Comparison of ENCODE assay signal across 12 cellular contexts in genomic region chr16:89361756-89362155, GRCh38.
DNase-seq lines count a peak whose midpoint lies in the region; ATAC-seq and TF ChIP-seq lines count a peak whose summit lies in the region.
"Had no signal": no experiment of that assay in that cellular context is flagged by ENCODE, and none has a peak within 500 bp of the region (broad histone marks: within the 10 kb centered on the region; RNA-seq: fewer than 3 reads in every experiment).

No MANE protein-coding gene starts in this region.

- H3K36me3 ChIP-seq in KOPT-K1 (ENCODE audit: insufficient read depth, low read length): peaks cover 12% of the 10 kb centered on the region; the same call in 1 of the 2 replicates
- H3K36me3 ChIP-seq in effector memory CD4-positive, alpha-beta T cell (ENCODE audit: control insufficient read depth, insufficient read depth, low read length): no peaks in the 10 kb centered on the region
- H3K36me3 ChIP-seq: colonic mucosa had no signal

- no peak overlapping the region for H3K4me3 ChIP-seq in effector memory CD4-positive, alpha-beta T cell (ENCODE audit: insufficient read depth, low read depth, low read length, poor library complexity, severe bottlenecking)
- H3K4me3 ChIP-seq: colonic mucosa, heart right ventricle, SK-N-MC had no signal

- no peaks in the 10 kb centered on the region for H3K9me3 Mint-ChIP-seq in Calu3 (ENCODE audit: low read depth, unreplicated experiment)

- H3K4me1 Mint-ChIP-seq in Calu3 (ENCODE audit: low read depth, unreplicated experiment): peaks cover 68% of the 10 kb centered on the region

- no peaks in the 10 kb centered on the region for H3K9me3 ChIP-seq in KOPT-K1 (ENCODE audit: insufficient read depth, low read length, poor library complexity, severe bottlenecking)
- no peaks in the 10 kb centered on the region for H3K9me3 ChIP-seq in effector memory CD4-positive, alpha-beta T cell (ENCODE audit: control insufficient read depth, low read length)
- H3K9me3 ChIP-seq: colonic mucosa, heart right ventricle had no signal

- ATAC-seq in GM21367 (IDR thresholded peaks at IDR 0.05; ENCODE audit: unreplicated experiment): no peak
- no peak for ATAC-seq in HG03442 (IDR thresholded peaks at IDR 0.05; ENCODE audit: unreplicated experiment)

- intact Hi-C loops in Calu3 (cut with micrococcal nuclease; ENCODE audit: unreplicated experiment) (no loop called here), posterior vena cava (cut with DNase I) (no loop called here)

- peaks cover 71% of the 10 kb centered on the region for H3K36me3 Mint-ChIP-seq in Calu3 (ENCODE audit: insufficient read depth, unreplicated experiment)

- H3K27me3 Mint-ChIP-seq in Calu3 (ENCODE audit: unreplicated experiment): no peaks in the 10 kb centered on the region

- no TSS peak for BruUV-seq in Calu3 (replicated peaks; lab: Mats Ljungman, UMichigan)

- H3K4me1 ChIP-seq in effector memory CD4-positive, alpha-beta T cell (ENCODE audit: control insufficient read depth, insufficient read depth, low read length, poor library complexity, severe bottlenecking): peaks cover 76% of the 10 kb centered on the region

- H3K27ac ChIP-seq in KOPT-K1 (ENCODE audit: low read depth, low read length, poor library complexity, severe bottlenecking): peak overlapping the region; percentile 68
- H3K27ac ChIP-seq in effector memory CD4-positive, alpha-beta T cell (ENCODE audit: insufficient read depth, low read length, poor library complexity, severe bottlenecking): peak overlapping the region; percentile 66
- H3K27ac ChIP-seq: colonic mucosa, SK-N-MC had no signal

- CTCF ChIA-PET in Calu3 (lab: Charles Lee): interaction anchor here (1.0 kb wide), 1 partner anchor 8 kb away, joined by 5 read pairs; no protein-coding TSS in a partner anchor

- no peaks in the 10 kb centered on the region for H3K27me3 ChIP-seq in effector memory CD4-positive, alpha-beta T cell (replicated peaks; ENCODE audit: control insufficient read depth, insufficient read depth, low read length, poor library complexity, severe bottlenecking)
- H3K27me3 ChIP-seq: colonic mucosa, heart right ventricle had no signal

- peak overlapping the region; percentile 3 for H3K4me3 Mint-ChIP-seq in Calu3 (ENCODE audit: low read depth, unreplicated experiment)

- no peak for TF ChIP-seq CTCF in Calu3 (IDR thresholded peaks at IDR 0.05; ENCODE audit: unreplicated experiment)

- peak overlapping the region; percentile 33 for H3K27ac Mint-ChIP-seq in Calu3 (ENCODE audit: unreplicated experiment)

- no peak for DNase-seq in Calu3
- no peak for DNase-seq in effector memory CD4-positive, alpha-beta T cell
- DNase-seq in posterior vena cava (ENCODE audit: low spot score): peak; percentile 32
- DNase-seq in kidney tubule cell (ENCODE audit: low spot score): no peak
- DNase-seq in inferior parietal cortex (ENCODE audit: extremely low spot score): no peak
- DNase-seq: colonic mucosa, DMS79, heart right ventricle had no signal
